In the genomic region with DNA sequence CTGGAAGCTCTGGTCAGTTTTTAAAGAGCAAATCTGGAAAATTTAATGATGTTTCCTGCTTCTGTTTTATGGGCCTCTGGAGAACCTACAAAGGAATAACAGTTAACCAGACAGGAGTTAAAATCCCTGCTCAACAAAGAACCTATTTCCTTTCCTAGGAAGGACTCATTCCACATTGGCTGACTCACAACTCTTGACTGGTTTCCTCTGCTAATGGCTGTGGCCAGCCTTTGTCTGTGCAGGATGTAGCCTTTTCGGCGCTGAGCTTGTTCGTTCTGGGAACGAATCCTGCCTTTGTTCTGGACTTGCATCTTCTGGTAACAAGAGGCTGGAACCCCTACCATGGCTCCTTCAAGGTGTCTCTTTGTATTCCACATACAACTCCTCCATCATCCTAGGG, we compare ENCODE assay signal across 12 cellular contexts.
DNase-seq lines count a peak whose midpoint lies in the region; ATAC-seq and TF ChIP-seq lines count a peak whose summit lies in the region.
"Had no signal": no experiment of that assay in that cellular context is flagged by ENCODE, and none has a peak within 500 bp of the region (broad histone marks: within the 10 kb centered on the region; RNA-seq: fewer than 3 reads in every experiment).

No MANE protein-coding gene starts in this region.

- H3K4me1 ChIP-seq in stomach (no peaks in the 10 kb centered on the region), suprapubic skin (no peaks in the 10 kb centered on the region), gastroesophageal sphincter (no peaks in the 10 kb centered on the region)
- H3K4me1 ChIP-seq: testis had no signal

- H3K9me3 ChIP-seq in stomach (no peaks in the 10 kb centered on the region), suprapubic skin (no peaks in the 10 kb centered on the region), gastroesophageal sphincter (no peaks in the 10 kb centered on the region)
- H3K9me3 ChIP-seq: testis had no signal

- in situ Hi-C loops in astrocyte of the cerebellum (cut with HindIII; ENCODE audit: low sequenced_read_pairs), result no loop called here

- H3K4me1 Mint-ChIP-seq in naive thymus-derived CD8-positive, alpha-beta T cell, result peaks cover 3 to 9% (median 6%) of the 10 kb centered on the region in 4 donors

- H3K36me3 Mint-ChIP-seq in naive thymus-derived CD8-positive, alpha-beta T cell, result no peaks in the 10 kb centered on the region

- H3K4me3 ChIP-seq in astrocyte of the cerebellum (ENCODE audit: low read depth, low read length), result no peak overlapping the region
- no peak overlapping the region for H3K4me3 ChIP-seq in stomach
- H3K4me3 ChIP-seq in suprapubic skin, result no peak overlapping the region
- H3K4me3 ChIP-seq in gastroesophageal sphincter, result no peak overlapping the region
- H3K4me3 ChIP-seq: testis had no signal

- no peak for TF ChIP-seq CTCF in astrocyte of the cerebellum (IDR thresholded peaks at IDR 0.05; ENCODE audit: low read depth, low read length, missing control alignments)
- no peak for TF ChIP-seq CTCF in stomach (IDR thresholded peaks at IDR 0.05)
- no peak for TF ChIP-seq CTCF in suprapubic skin (IDR thresholded peaks at IDR 0.05)
- TF ChIP-seq CTCF in gastroesophageal sphincter (IDR thresholded peaks at IDR 0.05), result no peak

- TF ChIP-seq EP300 in stomach (IDR thresholded peaks at IDR 0.05) (no peak), suprapubic skin (IDR thresholded peaks at IDR 0.05) (no peak), gastroesophageal sphincter (IDR thresholded peaks at IDR 0.05) (no peak)

- H3K27ac ChIP-seq in stomach (peak overlapping the region in 3 of 5 donors; percentile 28 to 58 (median 37)), suprapubic skin (no peak overlapping the region), gastroesophageal sphincter (peak overlapping the region in 2 of 4 donors; percentile 49 to 52)
- H3K27ac ChIP-seq: testis had no signal

- H3K36me3 ChIP-seq in stomach (no peaks in the 10 kb centered on the region), suprapubic skin (no peaks in the 10 kb centered on the region), gastroesophageal sphincter (no peaks in the 10 kb centered on the region)

- WGBS in stomach, 5 donors, result 73 to 88% (median 79%) methylated on average over 4 of the region's 4 CpGs
- WGBS in suprapubic skin, result 75% methylated on average over 4 of the region's 4 CpGs
- WGBS in gastroesophageal sphincter (ENCODE audit: low coverage in 1 of 2), 2 donors, result 62 to 76% methylated on average over 4 of the region's 4 CpGs

- no peak overlapping the region for H3K4me3 Mint-ChIP-seq in naive thymus-derived CD8-positive, alpha-beta T cell

- POLR2A ChIA-PET in naive thymus-derived CD8-positive, alpha-beta T cell (lab: Charles Lee), result no interaction called here

- peaks cover 0 to 4% (median 1%) of the 10 kb centered on the region in 5 donors for H3K27me3 Mint-ChIP-seq in naive thymus-derived CD8-positive, alpha-beta T cell

- intact Hi-C loops in stomach (cut with DNase I; ENCODE audit: low total_unique reads), result no loop called here

- TF ChIP-seq POLR2A in stomach (IDR thresholded peaks at IDR 0.05) (no peak), suprapubic skin (IDR thresholded peaks at IDR 0.05) (no peak), gastroesophageal sphincter (IDR thresholded peaks at IDR 0.05) (no peak)

- no peaks in the 10 kb centered on the region for H3K9me3 Mint-ChIP-seq in naive thymus-derived CD8-positive, alpha-beta T cell

- H3K27ac Mint-ChIP-seq in naive thymus-derived CD8-positive, alpha-beta T cell, result no peak overlapping the region

- peaks cover 0 to 4% (median 0%) of the 10 kb centered on the region in 3 donors for H3K27me3 ChIP-seq in stomach
- no peaks in the 10 kb centered on the region for H3K27me3 ChIP-seq in suprapubic skin
- H3K27me3 ChIP-seq in gastroesophageal sphincter, result no peaks in the 10 kb centered on the region
- H3K27me3 ChIP-seq: testis had no signal

- DNase-seq in HT1080 (ENCODE audit: low read depth) (peak; percentile 89), astrocyte of the cerebellum (ENCODE audit: low read depth) (peak; percentile 43), iPS-NIHi7 (ENCODE audit: extremely low spot score) (peak; percentile 35), stomach (no peak), midbrain (lab: John Stamatoyannopoulos, UW) (no peak), suprapubic skin (ENCODE audit: low spot score in 2 of 2) (no peak)
- no peak for DNase-seq in naive thymus-derived CD8-positive, alpha-beta T cell
- DNase-seq: cerebellar nuclear complex, NCI-H1436, SIG-M5, testis had no signal

- ATAC-seq in naive thymus-derived CD8-positive, alpha-beta T cell, result no peak
- no peak for ATAC-seq in gastroesophageal sphincter

Comparison
In these comparisons a context has a peak if more than half of its experiments do, and no peak if none do; other contexts are left out.
1. DNase-seq: peak in HT1080 (single experiment), astrocyte of the cerebellum (single experiment) and iPS-NIHi7 (single experiment); none in stomach (single experiment), midbrain (single experiment), naive thymus-derived CD8-positive, alpha-beta T cell (0 of 10) and suprapubic skin (0 of 2).